ENCODE assay signal across 9 cellular contexts in the genomic region with DNA sequence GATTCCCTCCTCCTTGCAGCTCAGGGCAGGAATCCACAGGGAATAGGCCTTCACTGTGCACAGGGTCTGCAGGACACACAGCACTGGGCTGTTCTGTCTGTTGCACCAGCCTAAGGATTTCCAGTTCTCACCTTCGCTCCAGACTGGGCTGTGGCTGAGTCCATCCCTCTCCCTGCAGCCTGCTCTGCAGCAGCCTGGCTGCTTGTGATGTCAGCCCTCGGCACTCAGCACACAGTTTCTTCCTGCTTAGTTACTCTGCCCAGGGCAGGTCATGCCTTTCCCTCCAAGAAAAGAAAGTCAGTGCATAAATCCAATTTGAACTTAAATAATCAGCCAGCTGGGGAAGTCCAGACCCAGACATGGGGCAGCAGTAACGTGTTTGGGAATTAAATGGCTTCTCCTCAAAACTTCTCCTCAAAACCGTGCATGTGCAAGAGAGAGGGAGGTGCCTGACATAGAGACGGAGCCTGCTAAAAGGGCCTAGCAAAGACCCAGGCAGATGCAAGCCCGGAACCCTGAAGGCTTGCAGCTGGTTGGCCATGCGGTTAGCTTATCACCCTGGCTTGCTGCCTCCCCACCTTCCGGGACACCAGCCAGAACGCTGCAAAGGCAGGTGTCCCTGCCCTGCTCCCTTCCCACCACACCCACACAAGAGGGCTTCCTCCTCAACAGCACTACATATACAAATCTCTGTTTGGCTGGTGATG. TPM values are rescaled to one million over a fixed set of nuclear protein-coding genes. Genes with fewer than 3 reads are reported as not detected.
DNase-seq lines count a peak whose midpoint lies in the region; ATAC-seq lines count a peak whose summit lies in the region.
"Had no signal": no experiment of that assay in that cellular context is flagged by ENCODE, and none has a peak within 500 bp of the region (broad histone marks: within the 10 kb centered on the region; RNA-seq: fewer than 3 reads in every experiment).

No MANE protein-coding gene starts in this region.

- no peaks in the 10 kb centered on the region for H3K36me3 ChIP-seq in mesendoderm (ENCODE audit: control insufficient read depth, insufficient read depth, low read length)
- H3K36me3 ChIP-seq: cardiac muscle cell had no signal

- H3K4me2 ChIP-seq in mesendoderm (ENCODE audit: low read length), result no peak overlapping the region

- H3K18ac ChIP-seq in mesendoderm (ENCODE audit: low read length), result no peak overlapping the region

- no peak overlapping the region for H3K9ac ChIP-seq in mesendoderm (ENCODE audit: low read length)

- no peaks in the 10 kb centered on the region for H3K4me1 ChIP-seq in mesendoderm (ENCODE audit: control insufficient read depth, low read depth, low read length)

- H3K4me3 ChIP-seq in mesendoderm (ENCODE audit: low read length), result no peak overlapping the region
- H3K4me3 ChIP-seq: cardiac muscle cell had no signal

- H2BK15ac ChIP-seq in mesendoderm (replicated peaks; ENCODE audit: low read depth), result no peak overlapping the region

- no peak overlapping the region for H3K4ac ChIP-seq in mesendoderm (ENCODE audit: low read depth, low read length)

- no peaks in the 10 kb centered on the region for H3K27me3 Mint-ChIP-seq in stimulated activated naive CD8-positive, alpha-beta T cell treated with anti-CD3 and anti-CD28 coated beads, Interleukin-15, amount 100 ng/mL, for 72 hours

- no peak overlapping the region for H2AK5ac ChIP-seq in mesendoderm (ENCODE audit: low read length)

- H2BK120ac ChIP-seq in mesendoderm (ENCODE audit: low read depth, low read length), result no peak overlapping the region

- ATAC-seq in stimulated activated naive CD8-positive, alpha-beta T cell treated with anti-CD3 and anti-CD28 coated beads, Interleukin-15, amount 100 ng/mL, for 72 hours, result peak; percentile 55
- ATAC-seq in HG02623 (IDR thresholded peaks at IDR 0.05; ENCODE audit: unreplicated experiment) (no peak), GM18502 (IDR thresholded peaks at IDR 0.05; ENCODE audit: poor library complexity, unreplicated experiment) (no peak)

- no peaks in the 10 kb centered on the region for H3K79me1 ChIP-seq in mesendoderm (ENCODE audit: low read length)

- H3K79me2 ChIP-seq in mesendoderm (ENCODE audit: control insufficient read depth, insufficient read depth, low read length), result no peaks in the 10 kb centered on the region

- H4K8ac ChIP-seq in mesendoderm (ENCODE audit: low read depth, low read length), result no peak overlapping the region

- no peak overlapping the region for H4K5ac ChIP-seq in mesendoderm (ENCODE audit: low read length)

- H3K23ac ChIP-seq in mesendoderm (ENCODE audit: low read length), result no peak overlapping the region

- H2BK5ac ChIP-seq in mesendoderm (ENCODE audit: low read length), result no peak overlapping the region

- H3K9me3 Mint-ChIP-seq in stimulated activated naive CD8-positive, alpha-beta T cell treated with anti-CD3 and anti-CD28 coated beads, Interleukin-15, amount 100 ng/mL, for 72 hours, result no peaks in the 10 kb centered on the region

- no peak overlapping the region for H3K56ac ChIP-seq in mesendoderm (ENCODE audit: low read length)

- no peaks in the 10 kb centered on the region for H3K27me3 ChIP-seq in mesendoderm (ENCODE audit: insufficient read depth, low read length, poor library complexity)
- H3K27me3 ChIP-seq: cardiac muscle cell had no signal

- peaks cover 30% of the 10 kb centered on the region for H3K4me1 Mint-ChIP-seq in stimulated activated naive CD8-positive, alpha-beta T cell treated with anti-CD3 and anti-CD28 coated beads, Interleukin-15, amount 100 ng/mL, for 72 hours

- peak overlapping the region in 1 of 2 donors; percentile 44 for H3K4me3 Mint-ChIP-seq in stimulated activated naive CD8-positive, alpha-beta T cell treated with anti-CD3 and anti-CD28 coated beads, Interleukin-15, amount 100 ng/mL, for 72 hours

- H3K27ac Mint-ChIP-seq in stimulated activated naive CD8-positive, alpha-beta T cell treated with anti-CD3 and anti-CD28 coated beads, Interleukin-15, amount 100 ng/mL, for 72 hours, result no peak overlapping the region

- no peak overlapping the region for H3K27ac ChIP-seq in mesendoderm (ENCODE audit: low read depth, low read length)
- H3K27ac ChIP-seq: cardiac muscle cell had no signal

- WGBS in mesendoderm (ENCODE audit: extremely low coverage, insufficient coverage, low lambda C conversion rate), result no CpG with 5 or more reads among the region's 9 CpGs

- DNase-seq in activated gamma-delta T cell treated with Interleukin-2 at 50 U/mL for 16 hours (peak; percentile 55), activated gamma-delta T cell (lab: John Stamatoyannopoulos, UW) (no peak), T-helper 1 cell (peak in 4 of 5 donors; percentile 26 to 49 (median 35)), amniotic epithelial cell (ENCODE audit: low read depth) (peak; percentile 7), mesendoderm (no peak)
- DNase-seq in stimulated activated naive CD8-positive, alpha-beta T cell treated with anti-CD3 and anti-CD28 coated beads, Interleukin-15, amount 100 ng/mL, for 72 hours, result peak; percentile 22 to 31

RNA-seq across cellular contexts. Expression of a gene that starts 10.9 kb away (rescaled TPM):
- polyA plus RNA-seq in mesendoderm (2013, experiment 1 of 2), result not detected
- not detected for polyA plus RNA-seq in mesendoderm (2013, experiment 2 of 2)

RNA-seq across cellular contexts. Expression of a gene that starts 11.3 kb away (rescaled TPM):
- 0.08 TPM for polyA plus RNA-seq in mesendoderm (2013, experiment 1 of 2)
- 0.17 TPM for polyA plus RNA-seq in mesendoderm (2013, experiment 2 of 2)

RNA-seq across cellular contexts. Expression of a gene that starts 36.8 kb away (rescaled TPM):
- not detected for polyA plus RNA-seq in mesendoderm (2013, experiment 1 of 2)
- polyA plus RNA-seq in mesendoderm (2013, experiment 2 of 2), result not detected
- polyA plus RNA-seq: cardiac muscle cell had no signal

Comparison
In these comparisons a context has a peak if more than half of its experiments do, and no peak if none do; other contexts are left out.
1. DNase-seq: peak in activated gamma-delta T cell treated with Interleukin-2 at 50 U/mL for 16 hours (single experiment), T-helper 1 cell (4 of 5), amniotic epithelial cell (single experiment) and stimulated activated naive CD8-positive, alpha-beta T cell treated with anti-CD3 and anti-CD28 coated beads, Interleukin-15, amount 100 ng/mL, for 72 hours (2 of 2); none in activated gamma-delta T cell (single experiment) and mesendoderm (single experiment).